23 cellular contexts compared by ENCODE assay signal in the genomic region with DNA sequence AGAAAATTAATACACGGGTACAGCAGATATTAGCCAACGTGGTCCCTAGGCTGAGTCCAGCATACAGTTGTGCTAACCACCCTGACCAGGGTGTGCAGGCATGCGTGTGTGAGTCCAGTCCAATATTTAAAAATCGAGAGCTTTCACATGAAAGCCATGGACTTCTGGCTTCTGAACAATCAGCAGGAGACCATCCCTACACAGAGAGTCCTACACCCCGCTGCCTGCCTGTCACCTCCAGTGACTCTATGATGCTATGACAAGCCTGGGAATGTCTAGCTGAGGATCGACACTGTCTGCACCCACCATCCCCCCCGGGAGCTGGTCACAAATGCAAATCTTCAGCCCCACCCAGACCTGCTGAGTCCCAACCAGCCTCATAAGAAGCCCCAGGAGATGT. TPM values are rescaled to one million over a fixed set of nuclear protein-coding genes. Genes with fewer than 3 reads are reported as not detected.
DNase-seq lines count a peak whose midpoint lies in the region; ATAC-seq and TF ChIP-seq lines count a peak whose summit lies in the region.
"Had no signal": no experiment of that assay in that cellular context is flagged by ENCODE, and none has a peak within 500 bp of the region (broad histone marks: within the 10 kb centered on the region; RNA-seq: fewer than 3 reads in every experiment).

No MANE protein-coding gene starts in this region.

- H3K36me3 Mint-ChIP-seq in central memory CD8-positive, alpha-beta T cell (ENCODE audit: insufficient read depth) = peaks cover 27% of the 10 kb centered on the region
- H3K36me3 Mint-ChIP-seq in naive B cell = peaks cover 0 to 7% of the 10 kb centered on the region in 2 donors

- H3K4me3 ChIP-seq in thoracic aorta (peak overlapping the region; percentile 1), mammary epithelial cell (replicated peaks in 1 of 3; ENCODE audit: insufficient read depth in 1 of 3, low read depth in 2 of 3, low read length in 3 of 3) (no peak overlapping the region)
- H3K4me3 ChIP-seq: SK-N-MC had no signal

- H3K36me3 ChIP-seq in thoracic aorta = peaks cover 9% of the 10 kb centered on the region
- H3K36me3 ChIP-seq in mammary epithelial cell (ENCODE audit: insufficient read depth, low read length) = no peaks in the 10 kb centered on the region

- H3K9me3 ChIP-seq in thoracic aorta (no peaks in the 10 kb centered on the region), mammary epithelial cell (replicated peaks; ENCODE audit: insufficient read depth, low read length) (no peaks in the 10 kb centered on the region)

- peaks cover 63% of the 10 kb centered on the region for H3K4me1 Mint-ChIP-seq in central memory CD8-positive, alpha-beta T cell
- peaks cover 64 to 87% (median 83%) of the 10 kb centered on the region in 3 donors for H3K4me1 Mint-ChIP-seq in naive B cell

- H4K20me1 ChIP-seq in mammary epithelial cell (ENCODE audit: insufficient read depth, low read length) = no peaks in the 10 kb centered on the region

- H3K4me1 ChIP-seq in thoracic aorta (ENCODE audit: control insufficient read depth in 1 of 2, low read depth in 2 of 2) (peaks cover 57 to 100% of the 10 kb centered on the region in 2 donors), mammary epithelial cell (ENCODE audit: insufficient read depth, low read length) (no peaks in the 10 kb centered on the region)

- ATAC-seq in activated CD4-positive, CD25-positive, alpha-beta regulatory T cell treated with anti-CD3 and anti-CD28 coated beads, Interleukin-2, amount 50 U/mL, for 24 hours = no peak
- no peak for ATAC-seq in central memory CD8-positive, alpha-beta T cell (replicated peaks; ENCODE audit: extremely low read depth, poor library complexity, severe bottlenecking)
- ATAC-seq in naive B cell (ENCODE audit: low read depth in 2 of 2) (no peak), thoracic aorta (ENCODE audit: insufficient number of reproducible peaks, low FRiP score, low read depth) (no peak)
- ATAC-seq: activated CD4-positive, alpha-beta T cell treated with anti-CD3 and anti-CD28 coated beads for 36 hours had no signal

- H3K27ac ChIP-seq in thoracic aorta (peak overlapping the region; percentile 69 to 79), mammary epithelial cell (ENCODE audit: insufficient read depth, low read depth, low read length) (no peak overlapping the region)
- H3K27ac ChIP-seq: 22Rv1, SK-N-MC had no signal

- BruUV-seq in mammary epithelial cell (replicated peaks; lab: Mats Ljungman, UMichigan) = no TSS peak

- TF ChIP-seq CTCF in thoracic aorta (IDR thresholded peaks at IDR 0.05) (no peak), mammary epithelial cell (conservative IDR thresholded peaks at IDR 0.05 in 1 of 2, IDR thresholded peaks at IDR 0.05 in 1 of 2; ENCODE audit: extremely low read depth in 1 of 2, insufficient read depth in 1 of 2, low read depth in 1 of 2, low read length in 2 of 2) (no peak)

- in situ Hi-C loops in mammary epithelial cell (cut with MboI; ENCODE audit: low sequenced_read_pairs in 2 of 2) = loop anchor here (25.0 kb wide), 3 partner anchors 262 to 362 kb away; partner anchors contain the start of genes ABHD12 (in 1 of the 2) and GINS1 (in 1 of the 2)

- H3K27me3 ChIP-seq in thoracic aorta (replicated peaks; ENCODE audit: insufficient read depth) (no peaks in the 10 kb centered on the region), mammary epithelial cell (ENCODE audit: insufficient read depth, low read length) (no peaks in the 10 kb centered on the region)

- no peak overlapping the region for H2AFZ ChIP-seq in mammary epithelial cell (ENCODE audit: low read depth, low read length)

- H3K9ac ChIP-seq in mammary epithelial cell (ENCODE audit: insufficient read depth, low read length) = no peak overlapping the region

- WGBS in mammary epithelial cell (ENCODE audit: low coverage, missing lambda C conversion rate) = 93% methylated on average over 5 of the region's 7 CpGs

- CTCF ChIA-PET in mammary epithelial cell (lab: Charles Lee; ENCODE audit: low non-redundant PET) = no interaction called here

- no peak overlapping the region for H3K4me2 ChIP-seq in mammary epithelial cell (ENCODE audit: insufficient read depth, low read depth, low read length)

- H3K9me3 Mint-ChIP-seq in central memory CD8-positive, alpha-beta T cell = no peaks in the 10 kb centered on the region
- no peaks in the 10 kb centered on the region for H3K9me3 Mint-ChIP-seq in naive B cell

- peak overlapping the region; percentile 91 for H3K27ac Mint-ChIP-seq in central memory CD8-positive, alpha-beta T cell (ENCODE audit: low read depth)
- peak overlapping the region in 5 of 6 donors; percentile 15 to 97 (median 75) for H3K27ac Mint-ChIP-seq in naive B cell
- H3K27ac Mint-ChIP-seq: activated CD4-positive, alpha-beta T cell treated with anti-CD3 and anti-CD28 coated beads for 36 hours had no signal

- intact Hi-C loops in mammary epithelial cell (cut with micrococcal nuclease) = no loop called here

- no peak overlapping the region for H3K4me3 Mint-ChIP-seq in central memory CD8-positive, alpha-beta T cell
- peak overlapping the region in 4 of 8 donors; percentile 12 to 72 (median 50) for H3K4me3 Mint-ChIP-seq in naive B cell
- H3K4me3 Mint-ChIP-seq: activated CD4-positive, alpha-beta T cell treated with anti-CD3 and anti-CD28 coated beads for 36 hours had no signal

- no peaks in the 10 kb centered on the region for H3K79me2 ChIP-seq in mammary epithelial cell (ENCODE audit: insufficient read depth, low read length)

- no peaks in the 10 kb centered on the region for H3K27me3 Mint-ChIP-seq in central memory CD8-positive, alpha-beta T cell
- H3K27me3 Mint-ChIP-seq in naive B cell = no peaks in the 10 kb centered on the region
- H3K27me3 Mint-ChIP-seq: activated CD4-positive, alpha-beta T cell treated with anti-CD3 and anti-CD28 coated beads for 36 hours had no signal

- DNase-seq in activated CD4-positive, CD25-positive, alpha-beta regulatory T cell treated with anti-CD3 and anti-CD28 coated beads, Interleukin-2, amount 50 U/mL, for 72 hours = peak; percentile 21
- DNase-seq in central memory CD8-positive, alpha-beta T cell (ENCODE audit: low spot score in 2 of 2) = no peak
- DNase-seq in naive B cell (no peak), thoracic aorta (ENCODE audit: low spot score) (no peak), DMS79 treated with DMSO at 0.1 percent for 48 hours (lab: John Stamatoyannopoulos, UW) (no peak), mammary epithelial cell (no peak), T-helper 2 cell (no peak)
- DNase-seq: activated CD4-positive, alpha-beta T cell treated with anti-CD3 and anti-CD28 coated beads for 36 hours; activated gamma-delta T cell treated with Interleukin-2 at 50 U/mL for 16 hours; amniotic stem cell; DMS53; kidney glomerular epithelial cell; NCI-H1436; NCI-H226; nucleus accumbens; T1000 had no signal

- dilution Hi-C loops in mammary epithelial cell (cut with HindIII; ENCODE audit: low sequenced_read_pairs) = no loop called here

RNA-seq across cellular contexts. Expression of gene ACSS1, which starts 7.9 kb away (rescaled TPM):
- polyA plus RNA-seq in naive B cell (ENCODE audit: low read depth in 6 of 6) (100 to 1,000 TPM in 2 of 6 donors, 10 to 100 TPM in 4; 84.6 to 115 (median 92.8) TPM), mammary epithelial cell (2.2 TPM)
- total RNA-seq in thoracic aorta (10 to 100 TPM; 26.0 to 31.7 TPM), mammary epithelial cell (1 to 10 TPM; 1.2 to 3.5 TPM)
- polyA minus RNA-seq in mammary epithelial cell = 3.2 TPM

RNA-seq across cellular contexts. Expression of gene VSX1, which starts 31.9 kb away (rescaled TPM):
- not detected for polyA plus RNA-seq in naive B cell (ENCODE audit: low read depth in 6 of 6)
- total RNA-seq in thoracic aorta = not detected
- total RNA-seq in mammary epithelial cell = not detected
- not detected for polyA plus RNA-seq in mammary epithelial cell
- polyA minus RNA-seq in mammary epithelial cell = not detected
- total RNA-seq: activated CD4-positive, alpha-beta T cell treated with anti-CD3 and anti-CD28 coated beads for 36 hours; HT1080; mononuclear cell; subcutaneous adipose tissue had no signal
- polyA plus RNA-seq: BJ had no signal

RNA-seq across cellular contexts. Expression of gene APMAP, which starts 57.5 kb away (rescaled TPM):
- polyA plus RNA-seq in naive B cell (ENCODE audit: low read depth in 6 of 6) (10 to 100 TPM; 41.4 to 71.6 (median 48.7) TPM), mammary epithelial cell (66.1 TPM)
- total RNA-seq in thoracic aorta (10 to 100 TPM; 38.4 to 44.0 TPM), mammary epithelial cell (100 to 1,000 TPM in 1 of 2 donors, 10 to 100 TPM in 1; 74.6 to 104 TPM)
- 30.9 TPM for polyA minus RNA-seq in mammary epithelial cell

Comparison
In these comparisons a context has a peak if more than half of its experiments do, and no peak if none do; other contexts are left out.
1. RNA of gene ACSS1, which starts 7.9 kb away (total RNA-seq): 26.0 to 31.7 TPM in thoracic aorta; 1.2 to 3.5 TPM in mammary epithelial cell; every median in the first group is over 4 times any median in the second.